In the genomic region with DNA sequence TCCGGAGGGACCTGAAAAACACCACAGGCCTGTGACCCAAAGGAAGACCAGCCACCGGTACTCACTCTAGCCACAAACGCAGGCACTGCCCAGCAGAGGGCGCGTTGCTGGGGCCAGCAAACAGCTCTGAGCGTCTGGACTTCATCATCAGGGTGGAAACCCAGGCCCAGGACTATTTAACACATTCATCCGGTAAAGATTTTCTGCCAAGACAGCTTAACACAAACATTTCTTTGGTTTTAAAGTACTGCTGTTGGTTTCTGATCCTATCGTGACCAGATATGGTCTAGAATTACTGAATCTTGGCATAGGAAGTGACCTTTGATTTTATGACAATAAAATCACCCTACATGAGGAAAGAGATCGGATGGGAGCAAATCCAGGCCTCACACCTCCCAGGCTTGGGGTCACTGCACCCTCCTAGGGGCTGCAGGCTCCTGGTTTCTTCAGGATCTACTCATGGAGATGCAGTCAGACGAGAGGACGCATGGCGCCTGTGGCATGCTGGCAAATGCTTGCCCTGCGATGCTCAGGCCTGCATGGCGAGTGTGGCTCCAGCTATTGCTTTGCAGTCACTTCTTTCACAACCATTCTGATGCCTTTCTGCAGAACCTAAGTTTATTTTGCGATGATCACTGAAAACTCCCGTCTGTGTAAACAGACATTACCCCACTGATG, we compare ENCODE assay signal across 9 cellular contexts.
DNase-seq lines count a peak whose midpoint lies in the region; ATAC-seq, FAIRE-seq and TF ChIP-seq lines count a peak whose summit lies in the region.
"Had no signal": no experiment of that assay in that cellular context is flagged by ENCODE, and none has a peak within 500 bp of the region (broad histone marks: within the 10 kb centered on the region; RNA-seq: fewer than 3 reads in every experiment).

No MANE protein-coding gene starts in this region.

- no peak overlapping the region for H3K4me2 ChIP-seq in endothelial cell of umbilical vein (ENCODE audit: insufficient read depth, low read length)

- H3K4me1 ChIP-seq in endothelial cell of umbilical vein (ENCODE audit: control insufficient read depth, extremely low read depth, insufficient read depth, low read length) = no peaks in the 10 kb centered on the region

- no peak for TF ChIP-seq POLR2A in endothelial cell of umbilical vein (IDR thresholded peaks at IDR 0.05; ENCODE audit: low read depth, low read length)

- H3K27ac ChIP-seq in CD4-positive, alpha-beta T cell (ENCODE audit: low read depth, low read length) = no peak overlapping the region
- H3K27ac ChIP-seq in RWPE1 (no peak overlapping the region), endothelial cell of umbilical vein (ENCODE audit: insufficient read depth, low read depth, low read length) (no peak overlapping the region)
- H3K27ac ChIP-seq: skin epidermis had no signal

- H3K9ac ChIP-seq in endothelial cell of umbilical vein (replicated peaks; ENCODE audit: extremely low read depth, insufficient read depth, low read length) = no peak overlapping the region

- no peak for ATAC-seq in CD4-positive, alpha-beta T cell (ENCODE audit: poor library complexity)
- ATAC-seq in GM18511 (IDR thresholded peaks at IDR 0.05; ENCODE audit: unreplicated experiment) (peak; percentile 89), HG02973 (IDR thresholded peaks at IDR 0.05; ENCODE audit: unreplicated experiment) (peak; percentile 74), omental fat pad (ENCODE audit: low FRiP score) (peak; percentile 28), HG03460 (IDR thresholded peaks at IDR 0.05; ENCODE audit: unreplicated experiment) (no peak), HG03439 (IDR thresholded peaks at IDR 0.05; ENCODE audit: unreplicated experiment) (no peak)

- H3K4me1 Mint-ChIP-seq in CD4-positive, alpha-beta T cell (ENCODE audit: low read depth) = no peaks in the 10 kb centered on the region

- no peaks in the 10 kb centered on the region for H3K9me1 ChIP-seq in endothelial cell of umbilical vein (replicated peaks; ENCODE audit: control insufficient read depth, extremely low read depth, insufficient read depth, low read length)

- no peaks in the 10 kb centered on the region for H3K79me2 ChIP-seq in endothelial cell of umbilical vein (ENCODE audit: control insufficient read depth, insufficient read depth, low read length)

- peak in 3 of 10 experiments; percentile 2 to 4 (median 3) for DNase-seq in CD4-positive, alpha-beta T cell
- DNase-seq in RWPE1 (ENCODE audit: low spot score) = peak; percentile 23
- no peak for DNase-seq in endothelial cell of umbilical vein (ENCODE audit: low read depth, low spot score)
- DNase-seq in omental fat pad (ENCODE audit: low spot score) = no peak

- intact Hi-C loops in CD4-positive, alpha-beta T cell (cut with DNase I, micrococcal nuclease) = loop anchor here (10.0 kb wide), 1 partner anchor 731 kb away; no protein-coding TSS in a partner anchor
- intact Hi-C loops in endothelial cell of umbilical vein (cut with micrococcal nuclease) = loop anchor here (2.0 kb wide), 1 partner anchor 73 kb away; no protein-coding TSS in a partner anchor

- H4K20me1 ChIP-seq in endothelial cell of umbilical vein (replicated peaks; ENCODE audit: control insufficient read depth, extremely low read depth, insufficient read depth, low read length) = no peaks in the 10 kb centered on the region

- no peak for FAIRE-seq in endothelial cell of umbilical vein (lab: Jason Lieb, UNC)

- H3K9me3 Mint-ChIP-seq in CD4-positive, alpha-beta T cell = peaks cover 2% of the 10 kb centered on the region

- no peak overlapping the region for H3K27ac Mint-ChIP-seq in CD4-positive, alpha-beta T cell

- no peak overlapping the region for H3K4me3 Mint-ChIP-seq in CD4-positive, alpha-beta T cell

- TF ChIP-seq CTCF in CD4-positive, alpha-beta T cell (IDR thresholded peaks at IDR 0.05) = peak; percentile 32
- TF ChIP-seq CTCF in RWPE1 (conservative IDR thresholded peaks at IDR 0.05; ENCODE audit: low read depth) = peak; percentile 33
- TF ChIP-seq CTCF in endothelial cell of umbilical vein (IDR thresholded peaks at IDR 0.05; ENCODE audit: extremely low read depth in 1 of 2, insufficient read depth in 1 of 2, low read depth in 1 of 2, low read length in 2 of 2) = peak; percentile 15 to 38
- no peak for TF ChIP-seq CTCF in omental fat pad (IDR thresholded peaks at IDR 0.05)

- H3K27me3 ChIP-seq in CD4-positive, alpha-beta T cell (ENCODE audit: control insufficient read depth, insufficient read depth, low read length) = no peaks in the 10 kb centered on the region
- no peaks in the 10 kb centered on the region for H3K27me3 ChIP-seq in endothelial cell of umbilical vein (ENCODE audit: control insufficient read depth in 2 of 2, insufficient read depth in 2 of 2, low read length in 2 of 2)

- no peaks in the 10 kb centered on the region for H3K36me3 Mint-ChIP-seq in CD4-positive, alpha-beta T cell (ENCODE audit: low read depth)

- no TSS peak for BruUV-seq in endothelial cell of umbilical vein (replicated peaks; lab: Mats Ljungman, UMichigan)

- POLR2A ChIA-PET in CD4-positive, alpha-beta T cell (lab: Charles Lee) = no interaction called here
- POLR2A ChIA-PET in RWPE1 (lab: Yijun Ruan, JAX; ENCODE audit: low non-redundant PET) = no interaction called here
- POLR2A ChIA-PET in endothelial cell of umbilical vein (lab: Charles Lee) = no interaction called here

- no peaks in the 10 kb centered on the region for H3K36me3 ChIP-seq in endothelial cell of umbilical vein (ENCODE audit: control insufficient read depth in 2 of 2, extremely low read depth in 1 of 2, insufficient read depth in 2 of 2, low read length in 2 of 2)

- H3K9me3 ChIP-seq in CD4-positive, alpha-beta T cell (ENCODE audit: control insufficient read depth, low read length) = no peaks in the 10 kb centered on the region
- no peaks in the 10 kb centered on the region for H3K9me3 ChIP-seq in endothelial cell of umbilical vein (replicated peaks; ENCODE audit: control insufficient read depth, insufficient read depth, low read length)

- H2AFZ ChIP-seq in endothelial cell of umbilical vein (ENCODE audit: low read depth, low read length) = no peak overlapping the region

- dilution Hi-C loops in endothelial cell of umbilical vein (cut with MboI; ENCODE audit: extremely low pct_ligation_motif_present, low sequenced_read_pairs) = no loop called here

- peaks cover 27% of the 10 kb centered on the region for H3K27me3 Mint-ChIP-seq in CD4-positive, alpha-beta T cell

- H3K4me3 ChIP-seq in endothelial cell of umbilical vein (replicated peaks in 1 of 3; ENCODE audit: insufficient read depth in 1 of 3, low read depth in 1 of 3, low read length in 3 of 3) = no peak overlapping the region
- H3K4me3 ChIP-seq: skin epidermis had no signal

- CTCF ChIA-PET in CD4-positive, alpha-beta T cell (lab: Charles Lee) = no interaction called here
- CTCF ChIA-PET in RWPE1 (lab: Yijun Ruan, JAX) = interaction anchor here (0.5 to 1.5 kb wide), 6 partner anchors 9 to 1981 kb away, joined by 3 to 5 read pairs (median 3); no protein-coding TSS in a partner anchor
- CTCF ChIA-PET in endothelial cell of umbilical vein (lab: Charles Lee) = interaction anchor here (1.0 kb wide), 1 partner anchor 10 kb away, joined by 3 read pairs; no protein-coding TSS in a partner anchor

TF ChIP-seq in endothelial cell of umbilical vein, 7 proteins besides CTCF, POLR2A, EP300 and RAD21:
- no peak for TF ChIP-seq EZH2 (IDR thresholded peaks at IDR 0.05; ENCODE audit: borderline replicate concordance, low read depth, low read length, severe bottlenecking)
- TF ChIP-seq MYC (IDR thresholded peaks at IDR 0.05; ENCODE audit: low read depth, low read length) = no peak
TF ChIP-seq in endothelial cell of umbilical vein: peak in this region for 0.

Comparison
In these comparisons a context has a peak if more than half of its experiments do, and no peak if none do; other contexts are left out.
1. ATAC-seq: peak in GM18511 (single experiment), HG02973 (single experiment) and omental fat pad (single experiment); none in CD4-positive, alpha-beta T cell (single experiment), HG03460 (single experiment) and HG03439 (single experiment).
2. CTCF ChIP-seq: peak in CD4-positive, alpha-beta T cell (single experiment), RWPE1 (single experiment) and endothelial cell of umbilical vein (2 of 2); none in omental fat pad (0 of 3).